In genomic region chr16:86979984-86980553, GRCh38 we compare ENCODE assay signal across 10 cellular contexts.
"Had no signal": no experiment of that assay in that cellular context is flagged by ENCODE, and none has a peak within 500 bp of the region (broad histone marks: within the 10 kb centered on the region; RNA-seq: fewer than 3 reads in every experiment).

No MANE protein-coding gene starts in this region.

- H3K4me3 ChIP-seq: GM23338 had no signal

- DNase-seq: H9, HCEC 1CT, Kasumi-1, KG1 had no signal

- H2AFZ ChIP-seq: GM23338 had no signal

- H3K4me2 ChIP-seq: GM23338 had no signal

- FAIRE-seq: H1, H54, HepG2 had no signal

- H3K27ac ChIP-seq: HL-60 had no signal

- H3K4me1 Mint-ChIP-seq: IgD-negative memory B cell had no signal

- H3K9me3 Mint-ChIP-seq: IgD-negative memory B cell had no signal

- H3K27ac Mint-ChIP-seq: GM23338, H9, IgD-negative memory B cell had no signal

- H3K4me3 Mint-ChIP-seq: GM23338, H9, IgD-negative memory B cell had no signal

- ATAC-seq: GM23338, HepG2 had no signal
